ENCODE assay signal across 2 cellular contexts in the genomic region with DNA sequence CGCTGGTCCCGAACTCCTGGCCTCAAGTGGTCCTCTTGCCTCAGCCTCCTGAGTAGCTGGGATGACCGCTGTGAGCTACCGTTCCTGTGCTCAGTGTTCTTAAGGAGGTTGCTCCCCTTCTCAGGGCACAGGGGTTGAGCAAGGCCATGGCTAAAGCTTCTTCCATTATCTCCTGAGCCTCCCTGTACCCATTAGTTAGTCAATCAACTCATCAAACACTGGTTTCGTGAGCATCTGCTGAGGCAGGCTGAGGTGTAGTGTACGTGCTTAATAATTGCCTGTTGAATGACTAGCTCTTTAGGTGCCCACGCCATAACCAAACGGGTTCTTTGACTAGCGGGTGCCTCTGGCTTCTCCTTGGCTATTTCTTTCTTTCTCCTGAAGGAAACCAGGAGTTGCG.
TF ChIP-seq lines count a peak whose summit lies in the region.

No MANE protein-coding gene starts in this region.

TF ChIP-seq in SK-N-SH treated with all-trans-retinoic acid at 6 μM for 48 hours, 23 proteins besides CTCF, POLR2A, EP300 and RAD21 (continued from another document):
- TF ChIP-seq, protein P1, sequence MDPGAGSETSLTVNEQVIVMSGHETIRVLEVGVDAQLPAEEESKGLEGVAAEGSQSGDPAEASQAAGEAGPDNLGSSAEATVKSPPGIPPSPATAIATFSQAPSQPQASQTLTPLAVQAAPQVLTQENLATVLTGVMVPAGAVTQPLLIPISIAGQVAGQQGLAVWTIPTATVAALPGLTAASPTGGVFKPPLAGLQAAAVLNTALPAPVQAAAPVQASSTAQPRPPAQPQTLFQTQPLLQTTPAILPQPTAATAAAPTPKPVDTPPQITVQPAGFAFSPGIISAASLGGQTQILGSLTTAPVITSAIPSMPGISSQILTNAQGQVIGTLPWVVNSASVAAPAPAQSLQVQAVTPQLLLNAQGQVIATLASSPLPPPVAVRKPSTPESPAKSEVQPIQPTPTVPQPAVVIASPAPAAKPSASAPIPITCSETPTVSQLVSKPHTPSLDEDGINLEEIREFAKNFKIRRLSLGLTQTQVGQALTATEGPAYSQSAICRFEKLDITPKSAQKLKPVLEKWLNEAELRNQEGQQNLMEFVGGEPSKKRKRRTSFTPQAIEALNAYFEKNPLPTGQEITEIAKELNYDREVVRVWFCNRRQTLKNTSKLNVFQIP (CRISPR knock-in tag; IDR thresholded peaks at IDR 0.05; ENCODE audit: borderline replicate concordance, low read depth), result no peak
- no peak for TF ChIP-seq ESRRG (CRISPR knock-in tag; IDR thresholded peaks at IDR 0.05)
- no peak for TF ChIP-seq ARNTL (CRISPR knock-in tag; IDR thresholded peaks at IDR 0.05; ENCODE audit: borderline replicate concordance, low read depth)
- no peak for TF ChIP-seq ZNF565 (CRISPR knock-in tag; conservative IDR thresholded peaks at IDR 0.05; ENCODE audit: low read depth)

TF ChIP-seq in H1, 55 proteins besides CTCF, POLR2A, EP300 and RAD21 (continued from another document):
- TF ChIP-seq, protein P2, sequence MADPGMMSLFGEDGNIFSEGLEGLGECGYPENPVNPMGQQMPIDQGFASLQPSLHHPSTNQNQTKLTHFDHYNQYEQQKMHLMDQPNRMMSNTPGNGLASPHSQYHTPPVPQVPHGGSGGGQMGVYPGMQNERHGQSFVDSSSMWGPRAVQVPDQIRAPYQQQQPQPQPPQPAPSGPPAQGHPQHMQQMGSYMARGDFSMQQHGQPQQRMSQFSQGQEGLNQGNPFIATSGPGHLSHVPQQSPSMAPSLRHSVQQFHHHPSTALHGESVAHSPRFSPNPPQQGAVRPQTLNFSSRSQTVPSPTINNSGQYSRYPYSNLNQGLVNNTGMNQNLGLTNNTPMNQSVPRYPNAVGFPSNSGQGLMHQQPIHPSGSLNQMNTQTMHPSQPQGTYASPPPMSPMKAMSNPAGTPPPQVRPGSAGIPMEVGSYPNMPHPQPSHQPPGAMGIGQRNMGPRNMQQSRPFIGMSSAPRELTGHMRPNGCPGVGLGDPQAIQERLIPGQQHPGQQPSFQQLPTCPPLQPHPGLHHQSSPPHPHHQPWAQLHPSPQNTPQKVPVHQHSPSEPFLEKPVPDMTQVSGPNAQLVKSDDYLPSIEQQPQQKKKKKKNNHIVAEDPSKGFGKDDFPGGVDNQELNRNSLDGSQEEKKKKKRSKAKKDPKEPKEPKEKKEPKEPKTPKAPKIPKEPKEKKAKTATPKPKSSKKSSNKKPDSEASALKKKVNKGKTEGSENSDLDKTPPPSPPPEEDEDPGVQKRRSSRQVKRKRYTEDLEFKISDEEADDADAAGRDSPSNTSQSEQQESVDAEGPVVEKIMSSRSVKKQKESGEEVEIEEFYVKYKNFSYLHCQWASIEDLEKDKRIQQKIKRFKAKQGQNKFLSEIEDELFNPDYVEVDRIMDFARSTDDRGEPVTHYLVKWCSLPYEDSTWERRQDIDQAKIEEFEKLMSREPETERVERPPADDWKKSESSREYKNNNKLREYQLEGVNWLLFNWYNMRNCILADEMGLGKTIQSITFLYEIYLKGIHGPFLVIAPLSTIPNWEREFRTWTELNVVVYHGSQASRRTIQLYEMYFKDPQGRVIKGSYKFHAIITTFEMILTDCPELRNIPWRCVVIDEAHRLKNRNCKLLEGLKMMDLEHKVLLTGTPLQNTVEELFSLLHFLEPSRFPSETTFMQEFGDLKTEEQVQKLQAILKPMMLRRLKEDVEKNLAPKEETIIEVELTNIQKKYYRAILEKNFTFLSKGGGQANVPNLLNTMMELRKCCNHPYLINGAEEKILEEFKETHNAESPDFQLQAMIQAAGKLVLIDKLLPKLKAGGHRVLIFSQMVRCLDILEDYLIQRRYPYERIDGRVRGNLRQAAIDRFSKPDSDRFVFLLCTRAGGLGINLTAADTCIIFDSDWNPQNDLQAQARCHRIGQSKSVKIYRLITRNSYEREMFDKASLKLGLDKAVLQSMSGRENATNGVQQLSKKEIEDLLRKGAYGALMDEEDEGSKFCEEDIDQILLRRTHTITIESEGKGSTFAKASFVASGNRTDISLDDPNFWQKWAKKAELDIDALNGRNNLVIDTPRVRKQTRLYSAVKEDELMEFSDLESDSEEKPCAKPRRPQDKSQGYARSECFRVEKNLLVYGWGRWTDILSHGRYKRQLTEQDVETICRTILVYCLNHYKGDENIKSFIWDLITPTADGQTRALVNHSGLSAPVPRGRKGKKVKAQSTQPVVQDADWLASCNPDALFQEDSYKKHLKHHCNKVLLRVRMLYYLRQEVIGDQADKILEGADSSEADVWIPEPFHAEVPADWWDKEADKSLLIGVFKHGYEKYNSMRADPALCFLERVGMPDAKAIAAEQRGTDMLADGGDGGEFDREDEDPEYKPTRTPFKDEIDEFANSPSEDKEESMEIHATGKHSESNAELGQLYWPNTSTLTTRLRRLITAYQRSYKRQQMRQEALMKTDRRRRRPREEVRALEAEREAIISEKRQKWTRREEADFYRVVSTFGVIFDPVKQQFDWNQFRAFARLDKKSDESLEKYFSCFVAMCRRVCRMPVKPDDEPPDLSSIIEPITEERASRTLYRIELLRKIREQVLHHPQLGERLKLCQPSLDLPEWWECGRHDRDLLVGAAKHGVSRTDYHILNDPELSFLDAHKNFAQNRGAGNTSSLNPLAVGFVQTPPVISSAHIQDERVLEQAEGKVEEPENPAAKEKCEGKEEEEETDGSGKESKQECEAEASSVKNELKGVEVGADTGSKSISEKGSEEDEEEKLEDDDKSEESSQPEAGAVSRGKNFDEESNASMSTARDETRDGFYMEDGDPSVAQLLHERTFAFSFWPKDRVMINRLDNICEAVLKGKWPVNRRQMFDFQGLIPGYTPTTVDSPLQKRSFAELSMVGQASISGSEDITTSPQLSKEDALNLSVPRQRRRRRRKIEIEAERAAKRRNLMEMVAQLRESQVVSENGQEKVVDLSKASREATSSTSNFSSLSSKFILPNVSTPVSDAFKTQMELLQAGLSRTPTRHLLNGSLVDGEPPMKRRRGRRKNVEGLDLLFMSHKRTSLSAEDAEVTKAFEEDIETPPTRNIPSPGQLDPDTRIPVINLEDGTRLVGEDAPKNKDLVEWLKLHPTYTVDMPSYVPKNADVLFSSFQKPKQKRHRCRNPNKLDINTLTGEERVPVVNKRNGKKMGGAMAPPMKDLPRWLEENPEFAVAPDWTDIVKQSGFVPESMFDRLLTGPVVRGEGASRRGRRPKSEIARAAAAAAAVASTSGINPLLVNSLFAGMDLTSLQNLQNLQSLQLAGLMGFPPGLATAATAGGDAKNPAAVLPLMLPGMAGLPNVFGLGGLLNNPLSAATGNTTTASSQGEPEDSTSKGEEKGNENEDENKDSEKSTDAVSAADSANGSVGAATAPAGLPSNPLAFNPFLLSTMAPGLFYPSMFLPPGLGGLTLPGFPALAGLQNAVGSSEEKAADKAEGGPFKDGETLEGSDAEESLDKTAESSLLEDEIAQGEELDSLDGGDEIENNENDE (IDR thresholded peaks at IDR 0.05; ENCODE audit: insufficient replicate concordance, low read length), result no peak
- TF ChIP-seq CHD2 (IDR thresholded peaks at IDR 0.05; ENCODE audit: low read length) (no peak), CREB1 (IDR thresholded peaks at IDR 0.05) (no peak), JUND (IDR thresholded peaks at IDR 0.05; ENCODE audit: low read length) (no peak), POLR2AphosphoS5 (IDR thresholded peaks at IDR 0.05; ENCODE audit: low read depth, low read length) (no peak), TCF12 (IDR thresholded peaks at IDR 0.05; ENCODE audit: low read depth, low read length) (no peak), PHF8 (conservative IDR thresholded peaks at IDR 0.05; ENCODE audit: low read depth, low read length) (no peak), EZH2 (IDR thresholded peaks at IDR 0.05; ENCODE audit: low read depth, low read length, severe bottlenecking) (no peak), ASH2L (IDR thresholded peaks at IDR 0.05; ENCODE audit: low read length) (no peak), FOSL1 (IDR thresholded peaks at IDR 0.05; ENCODE audit: insufficient read depth, low read depth, low read length) (no peak)
